Comparison of ENCODE assay signal across 16 cellular contexts in genomic region chr6:52143551-52143950, GRCh38. TPM values are rescaled to one million over a fixed set of nuclear protein-coding genes. Genes with fewer than 3 reads are reported as not detected.
A peak's percentile ranks its signal among the peaks of the same experiment; 100 is the strongest.
DNase-seq lines count a peak whose midpoint lies in the region; ATAC-seq and TF ChIP-seq lines count a peak whose summit lies in the region.
"Had no signal": no experiment of that assay in that cellular context is flagged by ENCODE, and none has a peak within 500 bp of the region (broad histone marks: within the 10 kb centered on the region; RNA-seq: fewer than 3 reads in every experiment).

No MANE protein-coding gene starts in this region.

- in situ Hi-C loops in gastrocnemius medialis (cut with MboI; ENCODE audit: low sequenced_read_pairs in 4 of 4) = no loop called here

- 89% methylated on average over 4 of the region's 4 CpGs for WGBS in esophagus muscularis mucosa

- H3K27ac ChIP-seq in esophagus muscularis mucosa (replicated peaks in 1 of 4) = no peak overlapping the region
- H3K27ac ChIP-seq in neural progenitor cell = no peak overlapping the region
- H3K27ac ChIP-seq in gastrocnemius medialis = peak overlapping the region; percentile 27 to 78 (median 46)
- H3K27ac ChIP-seq: C4-2B had no signal

- peak overlapping the region; percentile 15 for H2AFZ ChIP-seq in neural progenitor cell (replicated peaks)

- H3F3A ChIP-seq in neural progenitor cell (ENCODE audit: low read depth) = no peaks in the 10 kb centered on the region

- H3K4me1 ChIP-seq in esophagus muscularis mucosa (peaks cover 0 to 16% (median 16%) of the 10 kb centered on the region in 4 donors), neural progenitor cell (peaks cover 9% of the 10 kb centered on the region), gastrocnemius medialis (peaks cover 31 to 37% of the 10 kb centered on the region in 2 donors)
- H3K4me1 ChIP-seq: Caco-2 had no signal

- H3K27me3 ChIP-seq in esophagus muscularis mucosa = no peaks in the 10 kb centered on the region
- no peaks in the 10 kb centered on the region for H3K27me3 ChIP-seq in neural progenitor cell
- H3K27me3 ChIP-seq in gastrocnemius medialis = no peaks in the 10 kb centered on the region

- DNase-seq in esophagus muscularis mucosa (ENCODE audit: extremely low spot score) (peak; percentile 66), neural progenitor cell (ENCODE audit: low spot score) (no peak), gastrocnemius medialis (no peak), kidney tubule cell (ENCODE audit: low spot score) (no peak), NCI-H1436 treated with DMSO at 0.1 percent for 48 hours (lab: John Stamatoyannopoulos, UW) (no peak), DMS79 treated with DMSO at 0.1 percent for 48 hours (lab: John Stamatoyannopoulos, UW) (no peak)
- DNase-seq in activated CD4-positive, alpha-beta T cell treated with anti-CD3 and anti-CD28 coated beads, Interleukin-2, amount 50 U/mL, for 4 hours = no peak
- DNase-seq: ACHN; AML-193; Caco-2; CD4-positive, alpha-beta T cell; GF-D8; GOT3; H9 had no signal

- H3K36me3 ChIP-seq in esophagus muscularis mucosa (no peaks in the 10 kb centered on the region), neural progenitor cell (no peaks in the 10 kb centered on the region), gastrocnemius medialis (peaks cover 0 to under 1% of the 10 kb centered on the region in 2 donors)

- H3K4me2 ChIP-seq in neural progenitor cell = no peak overlapping the region

- H3K4me3 ChIP-seq in esophagus muscularis mucosa (no peak overlapping the region), neural progenitor cell (no peak overlapping the region), gastrocnemius medialis (no peak overlapping the region)

- no peaks in the 10 kb centered on the region for H4K20me1 ChIP-seq in neural progenitor cell (ENCODE audit: low read depth)

- no peaks in the 10 kb centered on the region for H3K9me3 Mint-ChIP-seq in neural progenitor cell
- H3K9me3 Mint-ChIP-seq: CD4-positive, alpha-beta T cell; H9 had no signal

- intact Hi-C loops in esophagus muscularis mucosa (cut with DNase I) = no loop called here
- intact Hi-C loops in gastrocnemius medialis (cut with DNase I; ENCODE audit: low total_unique reads) = no loop called here

- H3K79me2 ChIP-seq in neural progenitor cell (ENCODE audit: low read depth) = no peaks in the 10 kb centered on the region

- no peak overlapping the region for H3K4me3 Mint-ChIP-seq in neural progenitor cell
- H3K4me3 Mint-ChIP-seq: CD4-positive, alpha-beta T cell; H9 had no signal

- H3K27me3 Mint-ChIP-seq in neural progenitor cell (ENCODE audit: insufficient read depth, low read depth) = peaks cover 6% of the 10 kb centered on the region

- H3K4me1 Mint-ChIP-seq in neural progenitor cell = no peaks in the 10 kb centered on the region
- H3K4me1 Mint-ChIP-seq: H9 had no signal

- no peaks in the 10 kb centered on the region for H3K9me3 ChIP-seq in esophagus muscularis mucosa
- H3K9me3 ChIP-seq in neural progenitor cell (ENCODE audit: low read depth) = no peaks in the 10 kb centered on the region
- no peaks in the 10 kb centered on the region for H3K9me3 ChIP-seq in gastrocnemius medialis
- H3K9me3 ChIP-seq: Caco-2 had no signal

- H3K36me3 Mint-ChIP-seq in neural progenitor cell = no peaks in the 10 kb centered on the region

- ATAC-seq in gastrocnemius medialis = no peak

- TF ChIP-seq CTCF in esophagus muscularis mucosa (IDR thresholded peaks at IDR 0.05) (no peak), neural progenitor cell (IDR thresholded peaks at IDR 0.05) (no peak), gastrocnemius medialis (IDR thresholded peaks at IDR 0.05 in 4 of 5, conservative IDR thresholded peaks at IDR 0.05 in 1 of 5) (no peak)

- TF ChIP-seq POLR2A in esophagus muscularis mucosa (IDR thresholded peaks at IDR 0.05; ENCODE audit: low read depth) (no peak), gastrocnemius medialis (IDR thresholded peaks at IDR 0.05) (no peak)

- TF ChIP-seq EP300 in esophagus muscularis mucosa (IDR thresholded peaks at IDR 0.05) = no peak

- no peak overlapping the region for H3K27ac Mint-ChIP-seq in neural progenitor cell
- H3K27ac Mint-ChIP-seq: CD4-positive, alpha-beta T cell had no signal

- H3K9ac ChIP-seq in neural progenitor cell = no peak overlapping the region

RNA-seq across cellular contexts. Expression of gene IL17A, which starts 42.6 kb away (rescaled TPM):
- total RNA-seq in esophagus muscularis mucosa = not detected
- not detected in 2 replicates for total RNA-seq in neural progenitor cell (ENCODE audit: low replicate concordance)
- not detected for total RNA-seq in gastrocnemius medialis
- total RNA-seq: Caco-2, Daoy, H9 had no signal

RNA-seq across cellular contexts. Expression of gene PKHD1, which starts 56.1 kb away (rescaled TPM):
- total RNA-seq in esophagus muscularis mucosa (under 1 TPM in 1 of 4 donors, not detected in 3; under 0.01 TPM), neural progenitor cell (ENCODE audit: low replicate concordance) (0.03 and 0.04 TPM in 2 replicates), gastrocnemius medialis (under 1 TPM in 3 of 4 donors, not detected in 1; 0.02 to 0.05 (median 0.02) TPM)

Comparison
In these comparisons a context has a peak if more than half of its experiments do, and no peak if none do; other contexts are left out.
1. H3K27ac ChIP-seq: peak in gastrocnemius medialis (4 of 4); none in esophagus muscularis mucosa (0 of 4) and neural progenitor cell (single experiment).